Comparison of ENCODE assay signal across 1 cellular context in genomic region chr12:108697905-108698304, GRCh38.
TF ChIP-seq lines count a peak whose summit lies in the region.

No MANE protein-coding gene starts in this region.

TF ChIP-seq in IMR-90, 13 proteins besides CTCF, POLR2A, EP300 and RAD21 (continued from another document):
- TF ChIP-seq ELK1 (IDR thresholded peaks at IDR 0.05; ENCODE audit: borderline replicate concordance, low read depth, low read length): no peak
